21 cellular contexts compared by ENCODE assay signal in genomic region chr2:216617159-216617815, GRCh38. TPM values are rescaled to one million over a fixed set of nuclear protein-coding genes. Genes with fewer than 3 reads are reported as not detected.
DNase-seq lines count a peak whose midpoint lies in the region; ATAC-seq, FAIRE-seq and TF ChIP-seq lines count a peak whose summit lies in the region.
"Had no signal": no experiment of that assay in that cellular context is flagged by ENCODE, and none has a peak within 500 bp of the region (broad histone marks: within the 10 kb centered on the region; RNA-seq: fewer than 3 reads in every experiment).

No MANE protein-coding gene starts in this region.

- POLR2A ChIA-PET in H1 (lab: Charles Lee; ENCODE audit: partially characterized antibody), result interaction anchor here (1.3 kb wide), 1 partner anchor 14 kb away, joined by 4 read pairs; no protein-coding TSS in a partner anchor

- H2BK20ac ChIP-seq in H1 (ENCODE audit: low read length), result peak overlapping the region; percentile 61; the same call in 1 of the 2 replicates

- H3K9ac ChIP-seq in BLaER1 (0 out of 2 replicates have a peak overlapping the region, but pooled peaks have one; percentile 42), H1 (replicated peaks in 1 of 4; ENCODE audit: extremely low read depth in 1 of 4, low read depth in 3 of 4, low read length in 3 of 4) (no peak overlapping the region), neural progenitor cell (no peak overlapping the region)
- H3K9ac ChIP-seq: SK-N-SH had no signal

- no peak overlapping the region for H4K8ac ChIP-seq in H1 (ENCODE audit: extremely low read depth, insufficient read depth, low read length)

- no peak overlapping the region for H4K91ac ChIP-seq in H1 (replicated peaks; ENCODE audit: insufficient read length, low read length)

- FAIRE-seq in H1 (lab: Jason Lieb, UNC), result no peak
- FAIRE-seq in D721Med (lab: Jason Lieb, UNC), result no peak

- H3K79me2 ChIP-seq in H1 (ENCODE audit: control insufficient read depth in 1 of 2, insufficient read depth in 2 of 2, low read length in 2 of 2) (no peaks in the 10 kb centered on the region), neural progenitor cell (ENCODE audit: low read depth) (no peaks in the 10 kb centered on the region)

- H3K56ac ChIP-seq in H1 (replicated peaks; ENCODE audit: insufficient read length, low read depth, low read length), result no peak overlapping the region

- H3K23me2 ChIP-seq in H1 (ENCODE audit: low read depth, low read length), result no peaks in the 10 kb centered on the region; the same call in 1 of the 2 replicates

- H3K4me3 ChIP-seq in BLaER1 (peak overlapping the region; percentile 34; the same call in 1 of the 2 replicates), H1 (ENCODE audit: extremely low read depth in 1 of 4, insufficient read depth in 2 of 4, low read depth in 3 of 4, low read length in 4 of 4) (no peak overlapping the region), neural progenitor cell (no peak overlapping the region)
- H3K4me3 ChIP-seq: PC-9 had no signal

- no peak overlapping the region for H3K4ac ChIP-seq in H1 (replicated peaks; ENCODE audit: insufficient read length, low read depth, low read length)

- H3K27ac ChIP-seq in BLaER1 (peak overlapping the region; percentile 94), KOPT-K1 (ENCODE audit: low read depth, low read length, poor library complexity, severe bottlenecking) (peak overlapping the region; percentile 92), H1 (ENCODE audit: low read depth, low read length) (no peak overlapping the region), neural progenitor cell (no peak overlapping the region)
- H3K27ac ChIP-seq: PC-9, RWPE1 had no signal

- H3K27me3 ChIP-seq in BLaER1 (no peaks in the 10 kb centered on the region), H1 (replicated peaks in 1 of 4; ENCODE audit: control insufficient read depth in 3 of 4, extremely low read depth in 1 of 4, insufficient read depth in 3 of 4, low read length in 3 of 4) (no peaks in the 10 kb centered on the region; a peak in 1 of 7 replicates), neural progenitor cell (no peaks in the 10 kb centered on the region)

- no peak for TF ChIP-seq RAD21 in H1 (IDR thresholded peaks at IDR 0.05 in 1 of 2, conservative IDR thresholded peaks at IDR 0.05 in 1 of 2; ENCODE audit: low read depth in 2 of 2, low read length in 2 of 2)

- H3K4me1 Mint-ChIP-seq in neural progenitor cell, result peaks cover 68% of the 10 kb centered on the region
- H3K4me1 Mint-ChIP-seq in activated naive CD8-positive, alpha-beta T cell treated with anti-CD3 and anti-CD28 coated beads for 36 hours, result peaks cover 12% of the 10 kb centered on the region

- no peak overlapping the region for H2BK120ac ChIP-seq in H1 (replicated peaks; ENCODE audit: low read depth, low read length)

- H2AFZ ChIP-seq in H1 (ENCODE audit: low read length) (peak overlapping the region; percentile 43; the same call in 1 of the 2 replicates), neural progenitor cell (replicated peaks) (no peak overlapping the region)
- H2AFZ ChIP-seq: PC-9 had no signal

- H3F3A ChIP-seq in neural progenitor cell (ENCODE audit: low read depth), result peaks cover 27% of the 10 kb centered on the region

- no peak for DNase-seq in H1 (ENCODE audit: low read depth in 1 of 2, low spot score in 2 of 2)
- no peak for DNase-seq in neural progenitor cell (ENCODE audit: low spot score)
- no peak for DNase-seq in D721Med (ENCODE audit: insufficient read length, low spot score)
- DNase-seq in activated naive CD8-positive, alpha-beta T cell treated with anti-CD3 and anti-CD28 coated beads for 36 hours, result no peak
- DNase-seq: AML-193, H9, MM.1S, NCI-H1092, NCI-H1436 treated with DMSO at 0.1 percent for 48 hours, NCI-H1930, NCI-H226, NCI-H510A treated with DMSO at 0.1 percent for 48 hours, NCI-H748 treated with DMSO at 0.1 percent for 48 hours, PC-9, SHP77 treated with DMSO at 0.1 percent for 48 hours, SK-N-SH had no signal

- H3K9me3 Mint-ChIP-seq in neural progenitor cell, result no peaks in the 10 kb centered on the region
- H3K9me3 Mint-ChIP-seq in activated naive CD8-positive, alpha-beta T cell treated with anti-CD3 and anti-CD28 coated beads for 36 hours, result no peaks in the 10 kb centered on the region
- H3K9me3 Mint-ChIP-seq: H9 had no signal

- H4K20me1 ChIP-seq in BLaER1, result no peaks in the 10 kb centered on the region
- H4K20me1 ChIP-seq in H1 (replicated peaks in 1 of 2; ENCODE audit: control insufficient read depth in 1 of 2, insufficient read depth in 2 of 2, low read length in 2 of 2), result no peaks in the 10 kb centered on the region
- H4K20me1 ChIP-seq in neural progenitor cell (ENCODE audit: low read depth), result no peaks in the 10 kb centered on the region

- H3K36me3 ChIP-seq in BLaER1, result no peaks in the 10 kb centered on the region
- H3K36me3 ChIP-seq in KOPT-K1 (ENCODE audit: insufficient read depth, low read length), result no peaks in the 10 kb centered on the region
- no peaks in the 10 kb centered on the region for H3K36me3 ChIP-seq in H1 (ENCODE audit: control insufficient read depth in 2 of 4, insufficient read depth in 4 of 4, low read length in 3 of 4)
- no peaks in the 10 kb centered on the region for H3K36me3 ChIP-seq in neural progenitor cell

- CTCF ChIA-PET in H1 (lab: Charles Lee; ENCODE audit: partially characterized antibody), result interaction anchor here (0.5 to 8.4 kb wide), 11 partner anchors 11 to 930 kb away, joined by 3 to 70 read pairs (median 3); no protein-coding TSS in a partner anchor

- no peaks in the 10 kb centered on the region for H3K9me3 ChIP-seq in BLaER1
- no peaks in the 10 kb centered on the region for H3K9me3 ChIP-seq in KOPT-K1 (ENCODE audit: insufficient read depth, low read length, poor library complexity, severe bottlenecking)
- H3K9me3 ChIP-seq in H1 (ENCODE audit: insufficient read depth in 2 of 2, low read depth in 1 of 2, low read length in 1 of 2), result no peaks in the 10 kb centered on the region
- no peaks in the 10 kb centered on the region for H3K9me3 ChIP-seq in neural progenitor cell (ENCODE audit: low read depth)
- H3K9me3 ChIP-seq: SK-N-SH had no signal

- no peak for TF ChIP-seq CTCF in H1 (IDR thresholded peaks at IDR 0.05; ENCODE audit: control extremely low read depth in 1 of 3, insufficient read depth in 1 of 3, low read depth in 1 of 3, low read length in 3 of 3)
- no peak for TF ChIP-seq CTCF in neural progenitor cell (IDR thresholded peaks at IDR 0.05)
- TF ChIP-seq CTCF in D721Med (IDR thresholded peaks at IDR 0.05; ENCODE audit: insufficient read depth, missing control alignments), result no peak

- no peaks in the 10 kb centered on the region for H3K36me3 Mint-ChIP-seq in neural progenitor cell
- no peaks in the 10 kb centered on the region for H3K36me3 Mint-ChIP-seq in activated naive CD8-positive, alpha-beta T cell treated with anti-CD3 and anti-CD28 coated beads for 36 hours

- 88% methylated on average over 13 of the region's 13 CpGs; no CpG with 5 or more reads in 1 of the 2 experiments for WGBS in H1 (ENCODE audit: extremely low coverage in 1 of 2, insufficient coverage in 1 of 2, insufficient read length in 1 of 2, insufficient replicate concordance in 2 of 2, low coverage in 1 of 2, low lambda C conversion rate in 2 of 2, missing lambda C conversion rate in 1 of 2), 2 experiments

- H3K4me3 Mint-ChIP-seq in neural progenitor cell, result no peak overlapping the region
- no peak overlapping the region for H3K4me3 Mint-ChIP-seq in activated naive CD8-positive, alpha-beta T cell treated with anti-CD3 and anti-CD28 coated beads for 36 hours
- H3K4me3 Mint-ChIP-seq: H9 had no signal

- H3K4me1 ChIP-seq in BLaER1 (peaks cover 76% of the 10 kb centered on the region), H1 (replicated peaks in 1 of 4; ENCODE audit: control insufficient read depth in 3 of 4, insufficient read depth in 4 of 4, low read length in 3 of 4) (peaks cover 10 to 17% (median 14%) of the 10 kb centered on the region in 4 experiments), neural progenitor cell (peaks cover 36% of the 10 kb centered on the region)

- H3K18ac ChIP-seq in H1 (ENCODE audit: extremely low read depth, low read length), result no peak overlapping the region

- H3K23ac ChIP-seq in H1 (ENCODE audit: insufficient read length), result no peak overlapping the region

- H3K4me2 ChIP-seq in BLaER1 (peak overlapping the region; percentile 71), H1 (ENCODE audit: insufficient read depth in 1 of 2, low read depth in 2 of 2, low read length in 2 of 2) (no peak overlapping the region), neural progenitor cell (no peak overlapping the region)
- H3K4me2 ChIP-seq: PC-9, SK-N-SH had no signal

- no peak overlapping the region for H4K5ac ChIP-seq in H1 (ENCODE audit: insufficient read length, low read depth, low read length)

- H2BK12ac ChIP-seq in H1 (ENCODE audit: low read depth, low read length), result no peak overlapping the region; the same call in 1 of the 2 replicates

- ATAC-seq in HG03442 (IDR thresholded peaks at IDR 0.05; ENCODE audit: unreplicated experiment) (no peak), HG02973 (IDR thresholded peaks at IDR 0.05; ENCODE audit: unreplicated experiment) (no peak)

- TF ChIP-seq POLR2A in H1 (IDR thresholded peaks at IDR 0.05; ENCODE audit: control extremely low read depth in 1 of 2, low read depth in 2 of 2, low read length in 2 of 2), result no peak

- peaks cover 10% of the 10 kb centered on the region for H3K27me3 Mint-ChIP-seq in neural progenitor cell (ENCODE audit: insufficient read depth, low read depth)
- H3K27me3 Mint-ChIP-seq in activated naive CD8-positive, alpha-beta T cell treated with anti-CD3 and anti-CD28 coated beads for 36 hours, result peaks cover 6% of the 10 kb centered on the region

- no peaks in the 10 kb centered on the region for H3K79me1 ChIP-seq in H1 (ENCODE audit: low read depth, low read length)

- no peak overlapping the region for H2AK5ac ChIP-seq in H1 (ENCODE audit: low read depth, low read length)

- H2BK15ac ChIP-seq in H1 (ENCODE audit: low read length), result peak overlapping the region; percentile 72; the same call in 1 of the 2 replicates

- peak overlapping the region; percentile 50 for H3K27ac Mint-ChIP-seq in neural progenitor cell
- no peak overlapping the region for H3K27ac Mint-ChIP-seq in activated naive CD8-positive, alpha-beta T cell treated with anti-CD3 and anti-CD28 coated beads for 36 hours
- H3K27ac Mint-ChIP-seq: H9 had no signal

- H2BK5ac ChIP-seq in H1 (ENCODE audit: low read depth, low read length), result no peak overlapping the region

- no peak overlapping the region for H3K14ac ChIP-seq in H1 (ENCODE audit: insufficient read length)

- TF ChIP-seq EP300 in H1 (IDR thresholded peaks at IDR 0.05; ENCODE audit: borderline replicate concordance in 1 of 2, low read depth in 2 of 2, low read length in 2 of 2), result no peak

RNA-seq across cellular contexts. Expression of gene IGFBP2, which starts 15.9 kb away (rescaled TPM):
- 322 and 326 TPM in 2 replicates for total RNA-seq in H1 (2021; fragmentation: NEBNext Ultra II Directional; extraction: Animal tissue kit (Norgen Biotek cat#: 25700))
- polyA plus RNA-seq in H1 (2011; rRNA removed), result 782 and 980 TPM in 2 replicates
- polyA plus RNA-seq in H1 (2011; cell fraction: cytosol; rRNA removed), result 607 TPM
- 562 TPM for polyA plus RNA-seq in H1 (2011; cell fraction: nucleus; rRNA removed)
- polyA plus RNA-seq in H1 (2012, experiment 1 of 2), result 269 to 492 TPM (median 434 TPM) in 4 replicates
- polyA plus RNA-seq in H1 (2012, experiment 2 of 2), result 469 TPM
- 853 TPM for polyA plus RNA-seq in H1 (2013, experiment 1 of 2)
- 787 TPM for polyA plus RNA-seq in H1 (2013, experiment 2 of 2)
- polyA minus RNA-seq in H1 (2011; rRNA and poly(A)+ RNA removed), result 98.8 and 122 TPM in 2 replicates
- 242 TPM for polyA minus RNA-seq in H1 (2011; cell fraction: cytosol; rRNA and poly(A)+ RNA removed)
- polyA minus RNA-seq in H1 (2011; cell fraction: nucleus; rRNA and poly(A)+ RNA removed), result 141 TPM
- 371 and 935 TPM in 2 replicates for total RNA-seq in neural progenitor cell (ENCODE audit: low replicate concordance)
- total RNA-seq in activated naive CD8-positive, alpha-beta T cell treated with anti-CD3 and anti-CD28 coated beads for 36 hours, result 10 to 100 TPM; 38.2 to 39.1 TPM

Comparison
In these comparisons a context has a peak if more than half of its experiments do, and no peak if none do; other contexts are left out.
1. H3K27ac ChIP-seq: peak in BLaER1 (single experiment) and KOPT-K1 (single experiment); none in H1 (single experiment) and neural progenitor cell (single experiment).